Comparison of ENCODE assay signal across 8 cellular contexts in the genomic region with DNA sequence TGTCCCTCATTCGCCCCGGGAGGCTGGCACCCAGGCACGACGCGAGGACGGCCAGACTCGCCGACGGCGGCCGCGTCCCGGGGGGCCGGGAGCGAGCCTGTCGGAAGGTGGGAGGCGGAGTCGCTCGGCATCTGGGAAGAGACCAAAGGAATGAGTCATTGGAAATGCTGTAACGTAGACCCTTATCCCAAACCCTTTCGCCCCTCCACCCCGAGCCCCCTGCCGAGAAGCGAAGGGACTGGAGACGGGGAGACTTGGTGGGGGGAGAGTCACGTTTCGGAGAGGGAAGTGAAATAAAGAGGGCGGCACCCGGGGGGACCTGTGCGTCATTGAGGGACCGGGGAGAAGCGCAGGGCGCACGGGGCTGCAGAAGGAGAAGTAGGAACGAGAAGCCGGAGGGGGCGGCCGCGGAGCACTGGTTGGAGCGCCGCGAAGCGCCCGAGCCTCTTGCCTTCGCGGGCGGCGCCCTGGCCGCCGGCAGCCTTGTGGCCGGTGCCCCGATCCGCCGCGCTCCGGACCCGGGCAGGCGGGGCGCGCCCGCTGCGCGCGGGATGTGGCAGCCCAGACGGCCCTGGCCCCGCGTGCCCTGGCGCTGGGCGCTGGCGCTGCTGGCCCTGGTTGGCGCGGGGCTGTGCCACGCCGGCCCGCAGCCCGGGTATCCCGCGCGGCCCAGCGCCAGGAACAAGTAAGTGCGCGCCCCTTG. TPM values are rescaled to one million over a fixed set of nuclear protein-coding genes. Genes with fewer than 3 reads are reported as not detected.
A peak's percentile ranks its signal among the peaks of the same experiment; 100 is the strongest.
DNase-seq lines count a peak whose midpoint lies in the region; ATAC-seq and TF ChIP-seq lines count a peak whose summit lies in the region.

A gene (plus strand): TSS at position 369 of the 703 bp plus-strand sequence. CDS start 183 bp downstream, at position 552.

- TF ChIP-seq CTCF in GM12875 (IDR thresholded peaks at IDR 0.05; ENCODE audit: borderline replicate concordance, insufficient read depth, low read depth, low read length) (no peak), epithelial cell of proximal tubule (conservative IDR thresholded peaks at IDR 0.05; ENCODE audit: low read depth, low read length) (no peak), type B pancreatic cell (conservative IDR thresholded peaks at IDR 0.05) (no peak)

- H3K27ac Mint-ChIP-seq in type B pancreatic cell = peak within 1 kb of the TSS; percentile 72

- H3K4me3 ChIP-seq in GM12875 (ENCODE audit: low read depth, low read length) (peak within 1 kb of the TSS; percentile 63), epithelial cell of proximal tubule (ENCODE audit: low read depth, low read length) (peak within 1 kb of the TSS; percentile 49)

- peak; percentile 42 for ATAC-seq in HG03095 (IDR thresholded peaks at IDR 0.05; ENCODE audit: unreplicated experiment)

- peak; percentile 43 to 61 for DNase-seq in activated CD4-positive, alpha-beta T cell treated with anti-CD3 and anti-CD28 coated beads, Interleukin-2, amount 50 U/mL, for 48 hours
- DNase-seq in epithelial cell of proximal tubule (ENCODE audit: low read depth) (no peak), myocyte (ENCODE audit: low read depth) (peak; percentile 8), type B pancreatic cell (ENCODE audit: extremely low spot score, unreplicated experiment) (no peak), NCI-H345 (lab: John Stamatoyannopoulos, UW) (no peak), NCI-H1417 (lab: John Stamatoyannopoulos, UW) (no peak)

- no peaks in the 10 kb centered on the region for H3K36me3 Mint-ChIP-seq in type B pancreatic cell

- H3K9me3 Mint-ChIP-seq in type B pancreatic cell = no peaks in the 10 kb centered on the region

- H3K27me3 Mint-ChIP-seq in type B pancreatic cell = peaks cover 77% of the 10 kb centered on the region

- peaks cover 18% of the 10 kb centered on the region for H3K4me1 Mint-ChIP-seq in type B pancreatic cell (ENCODE audit: unreplicated experiment)

- peak within 1 kb of the TSS; percentile 92 for H3K4me3 Mint-ChIP-seq in type B pancreatic cell

RNA-seq across cellular contexts. Expression of the gene that starts here (rescaled TPM):
- total RNA-seq in epithelial cell of proximal tubule (13.2 and 19.8 TPM in 2 replicates), myocyte (0.21 and 1.6 TPM in 2 replicates), type B pancreatic cell (ENCODE audit: low replicate concordance) (3.6 and 9.4 TPM in 2 replicates)
- polyA plus RNA-seq in myocyte (2012) = 0.44 TPM

Comparison
In these comparisons a context has a peak if more than half of its experiments do, and no peak if none do; other contexts are left out.
1. DNase-seq: peak in activated CD4-positive, alpha-beta T cell treated with anti-CD3 and anti-CD28 coated beads, Interleukin-2, amount 50 U/mL, for 48 hours (2 of 2) and myocyte (single experiment); none in epithelial cell of proximal tubule (single experiment), type B pancreatic cell (single experiment), NCI-H345 (single experiment) and NCI-H1417 (0 of 3).